1 cellular context compared by ENCODE assay signal in genomic region chr6:8435093-8435844, GRCh38.
TF ChIP-seq lines count a peak whose summit lies in the region.

Gene SLC35B3, minus strand, starts transcription at chr6:8435545.

TF ChIP-seq in K562, 482 proteins besides CTCF, POLR2A, EP300 and RAD21 (continued from another document and continues in another):
- TF ChIP-seq STAT6 (CRISPR knock-in tag; IDR thresholded peaks at IDR 0.05) (no peak; the same call in 1 of the 2 replicates), ZNF263 (CRISPR knock-in tag; IDR thresholded peaks at IDR 0.05; ENCODE audit: borderline replicate concordance) (0 out of 2 replicates have a peak, but pooled peaks have one; percentile 64), GABPB1 (CRISPR knock-in tag; IDR thresholded peaks at IDR 0.05) (peak; percentile 84), NCOA1 (IDR thresholded peaks at IDR 0.05; ENCODE audit: low read depth) (peak; percentile 7; the same call in 1 of the 2 replicates), U2AF2 (optimal IDR thresholded peaks at IDR 0.05; ENCODE audit: low read depth, low read length) (no peak), MGA (IDR thresholded peaks at IDR 0.05) (peak; percentile 96), CCNT2 (IDR thresholded peaks at IDR 0.05; ENCODE audit: borderline replicate concordance, extremely low read depth, insufficient read length, low read depth, low read length) (peak; percentile 3), MYNN (IDR thresholded peaks at IDR 0.05) (no peak), MYNN (CRISPR knock-in tag; IDR thresholded peaks at IDR 0.05) (no peak), DPF2 (IDR thresholded peaks at IDR 0.05) (0 out of 2 replicates have a peak, but pooled peaks have one; percentile 30), CLOCK (CRISPR knock-in tag; IDR thresholded peaks at IDR 0.05; ENCODE audit: borderline replicate concordance) (no peak), BCLAF1 (IDR thresholded peaks at IDR 0.05; ENCODE audit: borderline replicate concordance in 1 of 2, control insufficient read depth in 1 of 2, low read depth in 2 of 2, low read length in 1 of 2) (no peak), KDM2B (CRISPR knock-in tag; IDR thresholded peaks at IDR 0.05) (no peak), ZBED1 (IDR thresholded peaks at IDR 0.05) (0 out of 2 replicates have a peak, but pooled peaks have one; percentile 28), SMARCB1 (IDR thresholded peaks at IDR 0.05; ENCODE audit: insufficient read length, low read depth) (no peak), THRA (IDR thresholded peaks at IDR 0.05) (no peak), SNIP1 (IDR thresholded peaks at IDR 0.05; ENCODE audit: low read depth) (no peak), ZNF239 (CRISPR knock-in tag; IDR thresholded peaks at IDR 0.05) (no peak), FOXJ2 (tag; IDR thresholded peaks at IDR 0.05) (no peak), TCF15 (CRISPR knock-in tag; IDR thresholded peaks at IDR 0.05) (no peak), CBFA2T2 (conservative IDR thresholded peaks at IDR 0.05) (no peak), ZZZ3 (IDR thresholded peaks at IDR 0.05) (no peak), NR1H2 (CRISPR knock-in tag; IDR thresholded peaks at IDR 0.05) (no peak), RNF219 (CRISPR knock-in tag; IDR thresholded peaks at IDR 0.05) (no peak), MAFF (IDR thresholded peaks at IDR 0.05; ENCODE audit: low read length) (no peak), ATF6 (CRISPR knock-in tag; IDR thresholded peaks at IDR 0.05) (no peak), SAFB (IDR thresholded peaks at IDR 0.05; ENCODE audit: borderline replicate concordance, low read depth, low read length) (no peak), PCBP2 (IDR thresholded peaks at IDR 0.05; ENCODE audit: low read depth, low read length, poor library complexity, severe bottlenecking) (no peak)
